1 cellular context compared by ENCODE assay signal in genomic region chr7:150955519-150956394, GRCh38.
TF ChIP-seq lines count a peak whose summit lies in the region.

No MANE protein-coding gene starts in this region.

TF ChIP-seq in H1, 55 proteins besides CTCF, POLR2A, EP300 and RAD21 (continued from another document):
- TF ChIP-seq TAF1 (IDR thresholded peaks at IDR 0.05; ENCODE audit: low read depth, low read length): no peak
- TF ChIP-seq BRCA1 (IDR thresholded peaks at IDR 0.05; ENCODE audit: low read depth, low read length): no peak
- no peak for TF ChIP-seq RXRA (IDR thresholded peaks at IDR 0.05; ENCODE audit: insufficient read depth, low read depth, low read length)
- no peak for TF ChIP-seq GABPA (IDR thresholded peaks at IDR 0.05; ENCODE audit: borderline replicate concordance, insufficient read depth, low read length)
- no peak for TF ChIP-seq HDAC2 (IDR thresholded peaks at IDR 0.05; ENCODE audit: borderline replicate concordance in 1 of 2, low read depth in 2 of 2, low read length in 2 of 2)
- TF ChIP-seq HDAC6 (IDR thresholded peaks at IDR 0.05; ENCODE audit: low read depth, low read length): no peak
- no peak for TF ChIP-seq POU5F1 (IDR thresholded peaks at IDR 0.05; ENCODE audit: low read depth, low read length)
- no peak for TF ChIP-seq TBP (IDR thresholded peaks at IDR 0.05; ENCODE audit: low read depth, low read length)
- no peak for TF ChIP-seq CBX5 (IDR thresholded peaks at IDR 0.05; ENCODE audit: low read depth, low read length)
- no peak for TF ChIP-seq RFX5 (IDR thresholded peaks at IDR 0.05; ENCODE audit: borderline replicate concordance, low read depth, low read length)
- no peak for TF ChIP-seq JUND (IDR thresholded peaks at IDR 0.05; ENCODE audit: low read length)
- TF ChIP-seq CTBP2 (IDR thresholded peaks at IDR 0.05; ENCODE audit: borderline replicate concordance, insufficient read depth, insufficient read length, low read length): no peak
- no peak for TF ChIP-seq CREB1 (IDR thresholded peaks at IDR 0.05)
- no peak for TF ChIP-seq NRF1 (IDR thresholded peaks at IDR 0.05; ENCODE audit: low read depth, low read length)
- TF ChIP-seq FOSL1 (IDR thresholded peaks at IDR 0.05; ENCODE audit: insufficient read depth, low read depth, low read length): no peak
- no peak for TF ChIP-seq CHD1 (IDR thresholded peaks at IDR 0.05; ENCODE audit: low read depth, low read length)
- no peak for TF ChIP-seq TCF12 (IDR thresholded peaks at IDR 0.05; ENCODE audit: low read depth, low read length)
- no peak for TF ChIP-seq ASH2L (IDR thresholded peaks at IDR 0.05; ENCODE audit: low read length)
